In the genomic region with DNA sequence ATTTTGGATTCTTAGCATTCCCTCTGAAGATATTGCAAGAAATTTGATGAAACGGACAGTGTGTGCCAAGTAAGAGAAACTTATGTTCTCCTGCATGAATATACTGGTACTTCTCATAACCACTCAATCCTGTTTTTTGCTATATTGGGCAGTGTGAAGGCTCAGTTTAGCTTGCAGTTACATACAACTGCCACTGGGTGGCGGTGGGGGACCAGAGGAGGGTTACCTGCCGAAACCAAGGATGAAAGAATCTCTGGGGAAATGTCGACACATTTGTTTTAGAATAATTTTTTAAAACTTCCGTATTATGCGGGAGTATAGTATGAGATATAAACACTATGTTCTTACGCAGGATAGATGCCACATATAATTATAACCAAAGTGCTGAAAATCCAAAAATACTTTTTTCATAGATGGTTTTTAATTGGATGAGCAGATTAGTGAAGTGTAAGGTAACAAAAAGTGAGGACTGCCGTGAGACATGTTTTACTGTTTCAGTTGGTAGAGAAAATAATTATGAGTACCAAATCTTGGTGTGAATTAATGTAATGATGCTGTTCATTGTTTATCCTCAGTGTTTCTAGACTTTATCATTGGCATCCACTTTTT, we compare ENCODE assay signal across 7 cellular contexts. TPM values are rescaled to one million over a fixed set of nuclear protein-coding genes. Genes with fewer than 3 reads are reported as not detected.
DNase-seq lines count a peak whose midpoint lies in the region; ATAC-seq and TF ChIP-seq lines count a peak whose summit lies in the region.

No MANE protein-coding gene starts in this region.

- in situ Hi-C loops in gastrocnemius medialis (cut with MboI; ENCODE audit: low sequenced_read_pairs in 4 of 4): no loop called here

- H3K4me1 Mint-ChIP-seq in T-cell: peaks cover 27 to 34% (median 31%) of the 10 kb centered on the region in 3 donors
- H3K4me1 Mint-ChIP-seq in activated naive CD8-positive, alpha-beta T cell treated with anti-CD3 and anti-CD28 coated beads, Interleukin-2, amount 50 U/mL, for 24 hours: peaks cover 17% of the 10 kb centered on the region

- intact Hi-C loops in left cardiac atrium (cut with DNase I): no loop called here
- intact Hi-C loops in gastrocnemius medialis (cut with DNase I; ENCODE audit: low total_unique reads): no loop called here

- peaks cover 0 to 4% of the 10 kb centered on the region in 2 donors for H3K36me3 ChIP-seq in gastrocnemius medialis

- no peaks in the 10 kb centered on the region for H3K9me3 Mint-ChIP-seq in T-cell
- no peaks in the 10 kb centered on the region for H3K9me3 Mint-ChIP-seq in activated naive CD8-positive, alpha-beta T cell treated with anti-CD3 and anti-CD28 coated beads, Interleukin-2, amount 50 U/mL, for 24 hours

- POLR2A ChIA-PET in T-cell (lab: Charles Lee): interaction anchor here (1.1 to 1.5 kb wide), 3 partner anchors 9 to 26 kb away, joined by 4 to 6 read pairs (median 4); a partner anchor contains a TSS

- no peak for TF ChIP-seq POLR2A in gastrocnemius medialis (IDR thresholded peaks at IDR 0.05)

- ATAC-seq in GM18498 (IDR thresholded peaks at IDR 0.05; ENCODE audit: unreplicated experiment): peak; percentile 97
- peak; percentile 95 for ATAC-seq in HG02759 (IDR thresholded peaks at IDR 0.05; ENCODE audit: unreplicated experiment)
- peak; percentile 92 to 98 (median 96) for ATAC-seq in T-cell (replicated peaks in 1 of 4)
- peak; percentile 89 for ATAC-seq in activated naive CD8-positive, alpha-beta T cell treated with anti-CD3 and anti-CD28 coated beads, Interleukin-2, amount 50 U/mL, for 24 hours
- peak; percentile 88 to 91 for ATAC-seq in left cardiac atrium
- ATAC-seq in gastrocnemius medialis: peak; percentile 81 to 89

- TF ChIP-seq CTCF in gastrocnemius medialis (IDR thresholded peaks at IDR 0.05 in 4 of 5, conservative IDR thresholded peaks at IDR 0.05 in 1 of 5): peak; percentile 79 to 94 (median 81)

- H3K9me3 ChIP-seq in gastrocnemius medialis: no peaks in the 10 kb centered on the region

- H3K36me3 Mint-ChIP-seq in T-cell: peaks cover 32% of the 10 kb centered on the region
- H3K36me3 Mint-ChIP-seq in activated naive CD8-positive, alpha-beta T cell treated with anti-CD3 and anti-CD28 coated beads, Interleukin-2, amount 50 U/mL, for 24 hours (ENCODE audit: low read depth): peaks cover 30% of the 10 kb centered on the region

- H3K4me3 Mint-ChIP-seq in T-cell: peak overlapping the region; percentile 66 to 70 (median 67)
- peak overlapping the region; percentile 53 for H3K4me3 Mint-ChIP-seq in activated naive CD8-positive, alpha-beta T cell treated with anti-CD3 and anti-CD28 coated beads, Interleukin-2, amount 50 U/mL, for 24 hours

- H3K27ac ChIP-seq in gastrocnemius medialis: no peak overlapping the region

- H3K27me3 ChIP-seq in gastrocnemius medialis: no peaks in the 10 kb centered on the region

- H3K4me3 ChIP-seq in gastrocnemius medialis: no peak overlapping the region

- no peak overlapping the region for H3K27ac Mint-ChIP-seq in T-cell
- H3K27ac Mint-ChIP-seq in activated naive CD8-positive, alpha-beta T cell treated with anti-CD3 and anti-CD28 coated beads, Interleukin-2, amount 50 U/mL, for 24 hours: no peak overlapping the region

- CTCF ChIA-PET in T-cell (lab: Charles Lee): interaction anchor here (0.7 to 3.0 kb wide), 16 partner anchors 8 to 1270 kb away, joined by 3 to 34 read pairs (median 4); a partner anchor contains a TSS

- H3K27me3 Mint-ChIP-seq in T-cell: no peaks in the 10 kb centered on the region
- no peaks in the 10 kb centered on the region for H3K27me3 Mint-ChIP-seq in activated naive CD8-positive, alpha-beta T cell treated with anti-CD3 and anti-CD28 coated beads, Interleukin-2, amount 50 U/mL, for 24 hours

- DNase-seq in NCI-H1105 (lab: John Stamatoyannopoulos, UW): peak; percentile 63
- DNase-seq in T-cell: peak; percentile 41 to 72 (median 60)
- DNase-seq in activated naive CD8-positive, alpha-beta T cell treated with anti-CD3 and anti-CD28 coated beads, Interleukin-2, amount 50 U/mL, for 24 hours: peak; percentile 70
- DNase-seq in left cardiac atrium: peak; percentile 32
- peak in 1 of 2 donors; percentile 18 for DNase-seq in gastrocnemius medialis

- peaks cover 0 to 6% of the 10 kb centered on the region in 2 donors for H3K4me1 ChIP-seq in gastrocnemius medialis

RNA-seq across cellular contexts. Expression of a gene that starts 9.7 kb away (rescaled TPM):
- total RNA-seq in T-cell (10 to 100 TPM; 14.2 to 30.3 (median 21.6) TPM), left cardiac atrium (10 to 100 TPM in 1 of 2 donors, 1 to 10 TPM in 1; 7.9 to 14.8 TPM), gastrocnemius medialis (10 to 100 TPM in 1 of 4 donors, 1 to 10 TPM in 3; 2.5 to 10.2 (median 6.9) TPM)

RNA-seq across cellular contexts. Expression of a gene that starts 39.5 kb away (rescaled TPM):
- 10 to 100 TPM in 3 of 5 donors, 1 to 10 TPM in 2; 8.5 to 11.7 (median 10.5) TPM for total RNA-seq in T-cell
- 10 to 100 TPM; 22.1 to 27.5 TPM for total RNA-seq in left cardiac atrium
- 10 to 100 TPM; 54.3 to 81.5 (median 67.5) TPM for total RNA-seq in gastrocnemius medialis
